In genomic region chr1:180530501-180530900, GRCh38 we compare ENCODE assay signal across 2 cellular contexts.
TF ChIP-seq lines count a peak whose summit lies in the region.

No MANE protein-coding gene starts in this region.

TF ChIP-seq in IMR-90, 13 proteins besides CTCF, POLR2A, EP300 and RAD21:
- TF ChIP-seq BHLHE40 (IDR thresholded peaks at IDR 0.05; ENCODE audit: low read depth, low read length) (0 out of 2 replicates have a peak, but pooled peaks have one; percentile 3), CEBPB (IDR thresholded peaks at IDR 0.05; ENCODE audit: low read depth, low read length) (peak; percentile 96), MAFK (IDR thresholded peaks at IDR 0.05; ENCODE audit: low read depth, low read length) (no peak)

TF ChIP-seq in liver, 16 proteins besides CTCF, POLR2A, EP300 and RAD21:
- TF ChIP-seq HNF4G (IDR thresholded peaks at IDR 0.05) (no peak), NR2F2 (IDR thresholded peaks at IDR 0.05) (peak; percentile 35), JUND (IDR thresholded peaks at IDR 0.05) (no peak), HNF4A (conservative IDR thresholded peaks at IDR 0.05) (peak; percentile 49 to 65), RXRA (IDR thresholded peaks at IDR 0.05) (peak in 1 of 2 donors; percentile 17), ZBTB33 (IDR thresholded peaks at IDR 0.05) (no peak), FOXA2 (IDR thresholded peaks at IDR 0.05) (no peak), EGR1 (IDR thresholded peaks at IDR 0.05; ENCODE audit: low read depth in 2 of 2) (no peak), YY1 (IDR thresholded peaks at IDR 0.05) (no peak), SP1 (IDR thresholded peaks at IDR 0.05) (peak; percentile 52), FOXA1 (IDR thresholded peaks at IDR 0.05) (no peak), MAX (IDR thresholded peaks at IDR 0.05) (no peak), ATF3 (IDR thresholded peaks at IDR 0.05) (no peak), GABPA (IDR thresholded peaks at IDR 0.05 in 1 of 2, conservative IDR thresholded peaks at IDR 0.05 in 1 of 2) (no peak), TAF1 (conservative IDR thresholded peaks at IDR 0.05) (no peak)
- TF ChIP-seq, protein P1, sequence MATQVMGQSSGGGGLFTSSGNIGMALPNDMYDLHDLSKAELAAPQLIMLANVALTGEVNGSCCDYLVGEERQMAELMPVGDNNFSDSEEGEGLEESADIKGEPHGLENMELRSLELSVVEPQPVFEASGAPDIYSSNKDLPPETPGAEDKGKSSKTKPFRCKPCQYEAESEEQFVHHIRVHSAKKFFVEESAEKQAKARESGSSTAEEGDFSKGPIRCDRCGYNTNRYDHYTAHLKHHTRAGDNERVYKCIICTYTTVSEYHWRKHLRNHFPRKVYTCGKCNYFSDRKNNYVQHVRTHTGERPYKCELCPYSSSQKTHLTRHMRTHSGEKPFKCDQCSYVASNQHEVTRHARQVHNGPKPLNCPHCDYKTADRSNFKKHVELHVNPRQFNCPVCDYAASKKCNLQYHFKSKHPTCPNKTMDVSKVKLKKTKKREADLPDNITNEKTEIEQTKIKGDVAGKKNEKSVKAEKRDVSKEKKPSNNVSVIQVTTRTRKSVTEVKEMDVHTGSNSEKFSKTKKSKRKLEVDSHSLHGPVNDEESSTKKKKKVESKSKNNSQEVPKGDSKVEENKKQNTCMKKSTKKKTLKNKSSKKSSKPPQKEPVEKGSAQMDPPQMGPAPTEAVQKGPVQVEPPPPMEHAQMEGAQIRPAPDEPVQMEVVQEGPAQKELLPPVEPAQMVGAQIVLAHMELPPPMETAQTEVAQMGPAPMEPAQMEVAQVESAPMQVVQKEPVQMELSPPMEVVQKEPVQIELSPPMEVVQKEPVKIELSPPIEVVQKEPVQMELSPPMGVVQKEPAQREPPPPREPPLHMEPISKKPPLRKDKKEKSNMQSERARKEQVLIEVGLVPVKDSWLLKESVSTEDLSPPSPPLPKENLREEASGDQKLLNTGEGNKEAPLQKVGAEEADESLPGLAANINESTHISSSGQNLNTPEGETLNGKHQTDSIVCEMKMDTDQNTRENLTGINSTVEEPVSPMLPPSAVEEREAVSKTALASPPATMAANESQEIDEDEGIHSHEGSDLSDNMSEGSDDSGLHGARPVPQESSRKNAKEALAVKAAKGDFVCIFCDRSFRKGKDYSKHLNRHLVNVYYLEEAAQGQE (IDR thresholded peaks at IDR 0.05), result no peak
